ENCODE assay signal across 12 cellular contexts in the genomic region with DNA sequence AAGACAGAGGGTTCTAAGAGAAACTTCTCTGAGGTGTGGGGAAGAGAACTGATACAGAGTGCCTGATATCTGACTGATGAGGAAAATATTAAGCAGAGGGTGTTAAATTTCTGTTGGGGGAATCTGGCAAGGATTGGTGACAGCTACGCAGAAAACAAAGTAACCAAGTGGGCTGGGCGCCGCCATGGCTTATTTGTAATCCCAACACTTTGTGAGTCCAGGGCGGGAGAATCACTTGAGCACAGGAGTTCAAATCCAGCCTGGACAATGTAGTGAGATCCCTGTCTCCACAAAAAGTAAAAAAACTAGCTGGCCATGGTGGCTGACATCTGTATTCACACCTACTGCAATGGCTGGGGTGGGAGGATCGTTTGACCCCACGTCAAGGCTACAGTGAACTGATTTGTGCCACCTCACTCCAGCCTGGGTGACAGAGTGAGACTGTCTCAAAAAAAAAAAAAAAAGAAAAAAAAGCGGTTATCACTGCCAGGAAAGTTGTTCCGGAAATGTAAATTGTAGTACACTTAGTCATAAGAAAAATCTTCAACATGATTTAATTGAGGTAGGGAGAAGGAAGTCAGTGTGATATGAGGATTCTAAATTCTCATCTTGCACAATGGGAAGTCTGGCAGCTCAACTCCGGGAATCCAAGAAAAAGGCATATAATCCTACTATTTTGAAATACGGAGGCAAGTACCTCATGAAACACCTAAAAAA. TPM values are rescaled to one million over a fixed set of nuclear protein-coding genes. Genes with fewer than 3 reads are reported as not detected.
DNase-seq lines count a peak whose midpoint lies in the region; ATAC-seq and TF ChIP-seq lines count a peak whose summit lies in the region.
"Had no signal": no experiment of that assay in that cellular context is flagged by ENCODE, and none has a peak within 500 bp of the region (broad histone marks: within the 10 kb centered on the region; RNA-seq: fewer than 3 reads in every experiment).

No MANE protein-coding gene starts in this region.

- no peak for DNase-seq in CD8-positive, alpha-beta T cell
- DNase-seq in LHCN-M2 (ENCODE audit: low read depth) = peak; percentile 35
- no peak for DNase-seq in breast epithelium (ENCODE audit: low spot score in 2 of 2)
- DNase-seq in natural killer cell treated with Interleukin-12 subunit alpha and Interleukin-12 subunit beta and Interleukin-15 and Interleukin-18, amount 100 ng/mL, for 72 hours (ENCODE audit: low spot score) = no peak
- DNase-seq in COR-L47 (lab: John Stamatoyannopoulos, UW) = no peak
- no peak for DNase-seq in body of pancreas
- no peak for DNase-seq in glomerular visceral epithelial cell (ENCODE audit: extremely low spot score)
- DNase-seq: MG63 had no signal

- no peaks in the 10 kb centered on the region for H3K27me3 ChIP-seq in CD8-positive, alpha-beta T cell (ENCODE audit: insufficient read depth, low read length)
- no peaks in the 10 kb centered on the region for H3K27me3 ChIP-seq in breast epithelium
- H3K27me3 ChIP-seq in body of pancreas = no peaks in the 10 kb centered on the region
- H3K27me3 ChIP-seq: MG63 had no signal

- peak overlapping the region; percentile 78 for H3K27ac Mint-ChIP-seq in CD8-positive, alpha-beta T cell
- H3K27ac Mint-ChIP-seq in natural killer cell treated with Interleukin-12 subunit alpha and Interleukin-12 subunit beta and Interleukin-15 and Interleukin-18, amount 100 ng/mL, for 72 hours = peak overlapping the region; percentile 69 to 77

- CTCF ChIA-PET in CD8-positive, alpha-beta T cell (lab: Charles Lee) = interaction anchor here (1.2 kb wide), 1 partner anchor 18 kb away, joined by 3 read pairs; a partner anchor contains a TSS

- TF ChIP-seq POLR2A in breast epithelium (IDR thresholded peaks at IDR 0.05) (no peak), body of pancreas (IDR thresholded peaks at IDR 0.05) (no peak)

- no peaks in the 10 kb centered on the region for H3K9me3 Mint-ChIP-seq in CD8-positive, alpha-beta T cell
- no peaks in the 10 kb centered on the region for H3K9me3 Mint-ChIP-seq in natural killer cell treated with Interleukin-12 subunit alpha and Interleukin-12 subunit beta and Interleukin-15 and Interleukin-18, amount 100 ng/mL, for 72 hours

- ATAC-seq in CD8-positive, alpha-beta T cell = no peak
- ATAC-seq in natural killer cell treated with Interleukin-12 subunit alpha and Interleukin-12 subunit beta and Interleukin-15 and Interleukin-18, amount 100 ng/mL, for 72 hours = no peak
- ATAC-seq in body of pancreas (no peak), GM21423 (IDR thresholded peaks at IDR 0.05; ENCODE audit: unreplicated experiment) (no peak)
- ATAC-seq: activated CD4-positive, CD25-positive, alpha-beta regulatory T cell treated with anti-CD3 and anti-CD28 coated beads, Interleukin-2, amount 50 U/mL, for 24 hours had no signal

- H3K36me3 ChIP-seq in CD8-positive, alpha-beta T cell (ENCODE audit: insufficient read depth, low read length) = peaks cover 7% of the 10 kb centered on the region
- H3K36me3 ChIP-seq in breast epithelium = no peaks in the 10 kb centered on the region
- H3K36me3 ChIP-seq in body of pancreas (replicated peaks in 1 of 2; ENCODE audit: insufficient read depth in 1 of 2, low read depth in 2 of 2) = peaks cover 0 to 9% of the 10 kb centered on the region in 2 donors

- intact Hi-C loops in CD8-positive, alpha-beta T cell (cut with DNase I, micrococcal nuclease) = loop anchor here in 1 of 2 experiments (5.0 kb wide), 1 partner anchor 1013 kb away; a partner anchor contains a TSS
- intact Hi-C loops in breast epithelium (cut with DNase I; ENCODE audit: low total_unique reads) (no loop called here), body of pancreas (cut with DNase I) (no loop called here)

- peaks cover 43% of the 10 kb centered on the region for H3K4me1 Mint-ChIP-seq in CD8-positive, alpha-beta T cell (ENCODE audit: low read depth)
- H3K4me1 Mint-ChIP-seq in natural killer cell treated with Interleukin-12 subunit alpha and Interleukin-12 subunit beta and Interleukin-15 and Interleukin-18, amount 100 ng/mL, for 72 hours (ENCODE audit: low read depth in 2 of 2) = peaks cover 39 to 42% of the 10 kb centered on the region in 2 donors

- H3K4me3 ChIP-seq in CD8-positive, alpha-beta T cell (ENCODE audit: low read depth, low read length) = no peak overlapping the region
- H3K4me3 ChIP-seq in breast epithelium (no peak overlapping the region), body of pancreas (no peak overlapping the region)
- H3K4me3 ChIP-seq: coronary artery, MG63 had no signal

- peaks cover 34% of the 10 kb centered on the region for H3K4me1 ChIP-seq in CD8-positive, alpha-beta T cell (ENCODE audit: insufficient read depth, low read length)
- H3K4me1 ChIP-seq in breast epithelium (peaks cover 0 to 8% of the 10 kb centered on the region in 2 donors), body of pancreas (peaks cover 29% of the 10 kb centered on the region)

- H3K27ac ChIP-seq in CD8-positive, alpha-beta T cell (ENCODE audit: low read depth, low read length) = no peak overlapping the region
- peak overlapping the region; percentile 54 to 73 for H3K27ac ChIP-seq in breast epithelium
- H3K27ac ChIP-seq in body of pancreas = peak overlapping the region in 1 of 4 donors; percentile 26
- H3K27ac ChIP-seq: parathyroid adenoma had no signal

- no peaks in the 10 kb centered on the region for H3K27me3 Mint-ChIP-seq in CD8-positive, alpha-beta T cell (ENCODE audit: low read depth)
- H3K27me3 Mint-ChIP-seq in natural killer cell treated with Interleukin-12 subunit alpha and Interleukin-12 subunit beta and Interleukin-15 and Interleukin-18, amount 100 ng/mL, for 72 hours = no peaks in the 10 kb centered on the region

- TF ChIP-seq CTCF in CD8-positive, alpha-beta T cell (IDR thresholded peaks at IDR 0.05) = no peak
- TF ChIP-seq CTCF in breast epithelium (IDR thresholded peaks at IDR 0.05) (no peak), body of pancreas (IDR thresholded peaks at IDR 0.05) (no peak)

- POLR2A ChIA-PET in CD8-positive, alpha-beta T cell (lab: Charles Lee) = interaction anchor here (1.8 kb wide), 1 partner anchor 18 kb away, joined by 10 read pairs; a partner anchor contains a TSS

- H3K36me3 Mint-ChIP-seq in CD8-positive, alpha-beta T cell = peaks cover 45% of the 10 kb centered on the region
- H3K36me3 Mint-ChIP-seq in natural killer cell treated with Interleukin-12 subunit alpha and Interleukin-12 subunit beta and Interleukin-15 and Interleukin-18, amount 100 ng/mL, for 72 hours = peaks cover 3% of the 10 kb centered on the region

- peak overlapping the region; percentile 8 for H3K4me3 Mint-ChIP-seq in CD8-positive, alpha-beta T cell
- H3K4me3 Mint-ChIP-seq in natural killer cell treated with Interleukin-12 subunit alpha and Interleukin-12 subunit beta and Interleukin-15 and Interleukin-18, amount 100 ng/mL, for 72 hours = peak overlapping the region; percentile 1

- 61 to 71% methylated on average over 9 to 10 of the region's 10 CpGs for WGBS in body of pancreas, 2 donors

- H3K9me3 ChIP-seq in CD8-positive, alpha-beta T cell (ENCODE audit: low read length) = no peaks in the 10 kb centered on the region
- H3K9me3 ChIP-seq in breast epithelium (no peaks in the 10 kb centered on the region), body of pancreas (no peaks in the 10 kb centered on the region)
- H3K9me3 ChIP-seq: MG63 had no signal

RNA-seq across cellular contexts. Expression of a gene that starts 2.3 kb away (rescaled TPM):
- total RNA-seq in CD8-positive, alpha-beta T cell = 1 to 10 TPM; 2.1 to 2.2 TPM
- total RNA-seq in LHCN-M2 (2014; rRNA removed) (23.0 and 24.4 TPM in 2 replicates), breast epithelium (10 to 100 TPM; 10.9 to 13.6 (median 11.8) TPM), body of pancreas (1 to 10 TPM; 4.9 to 6.0 TPM)
- polyA plus RNA-seq in LHCN-M2 (2012) = 5.0 TPM
- 1 to 10 TPM; 3.7 to 4.1 TPM for total RNA-seq in natural killer cell treated with Interleukin-12 subunit alpha and Interleukin-12 subunit beta and Interleukin-15 and Interleukin-18, amount 100 ng/mL, for 72 hours

RNA-seq across cellular contexts. Expression of a gene that starts 17.8 kb away (rescaled TPM):
- total RNA-seq in CD8-positive, alpha-beta T cell = 10 to 100 TPM; 43.6 to 47.9 TPM
- total RNA-seq in LHCN-M2 (2014; rRNA removed) = 144 and 159 TPM in 2 replicates
- 128 TPM for polyA plus RNA-seq in LHCN-M2 (2012)
- 10 to 100 TPM; 52.1 to 69.9 (median 60.2) TPM for total RNA-seq in breast epithelium
- 100 to 1,000 TPM in 1 of 2 donors, 10 to 100 TPM in 1; 90.3 to 177 TPM for total RNA-seq in natural killer cell treated with Interleukin-12 subunit alpha and Interleukin-12 subunit beta and Interleukin-15 and Interleukin-18, amount 100 ng/mL, for 72 hours
- total RNA-seq in body of pancreas = 10 to 100 TPM; 28.0 to 32.7 TPM

RNA-seq across cellular contexts. Expression of a gene that starts 18.0 kb away (rescaled TPM):
- total RNA-seq in CD8-positive, alpha-beta T cell = 10 to 100 TPM; 64.9 to 65.1 TPM
- total RNA-seq in LHCN-M2 (2014; rRNA removed) (63.5 and 81.4 TPM in 2 replicates), breast epithelium (10 to 100 TPM; 49.0 to 57.7 (median 51.1) TPM), body of pancreas (10 to 100 TPM; 15.5 to 25.7 TPM)
- polyA plus RNA-seq in LHCN-M2 (2012) = 46.3 TPM
- total RNA-seq in natural killer cell treated with Interleukin-12 subunit alpha and Interleukin-12 subunit beta and Interleukin-15 and Interleukin-18, amount 100 ng/mL, for 72 hours = 10 to 100 TPM; 46.4 to 52.0 TPM
